12 cellular contexts compared by ENCODE assay signal in the genomic region with DNA sequence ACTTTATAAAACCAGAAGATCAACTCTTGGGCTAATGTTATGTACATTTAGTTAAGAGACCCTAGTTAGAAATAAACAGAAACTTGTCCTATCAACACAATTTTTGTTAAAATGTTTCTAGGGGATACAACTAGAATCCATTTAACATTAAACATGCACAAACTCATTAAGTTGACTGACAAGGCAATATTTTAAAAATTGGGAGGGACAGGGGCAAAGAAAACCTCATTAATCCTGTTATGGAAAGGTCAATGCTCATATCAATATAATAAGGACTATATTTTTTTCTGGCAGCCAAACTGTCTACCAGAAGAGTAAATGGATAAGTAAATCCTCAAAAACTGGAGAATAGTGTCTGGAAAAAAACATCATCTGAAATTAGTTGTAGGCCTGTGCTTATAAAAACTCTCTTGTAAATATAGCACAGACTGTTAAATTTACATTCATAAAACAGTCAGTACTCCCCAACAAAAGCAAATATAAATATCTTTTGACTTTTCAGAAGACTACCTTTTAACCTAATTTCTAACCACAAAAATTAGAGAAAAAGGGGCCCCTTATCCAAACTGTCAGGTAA. TPM values are rescaled to one million over a fixed set of nuclear protein-coding genes. Genes with fewer than 3 reads are reported as not detected.
DNase-seq lines count a peak whose midpoint lies in the region; ATAC-seq and TF ChIP-seq lines count a peak whose summit lies in the region.
"Had no signal": no experiment of that assay in that cellular context is flagged by ENCODE, and none has a peak within 500 bp of the region (broad histone marks: within the 10 kb centered on the region; RNA-seq: fewer than 3 reads in every experiment).

No MANE protein-coding gene starts in this region.

- intact Hi-C loops in left cardiac atrium (cut with DNase I), result loop anchor here in 1 of 2 donors (10.0 kb wide), 1 partner anchor 109 kb away; a partner anchor contains a TSS

- no peak for TF ChIP-seq POLR2A in tibial nerve (IDR thresholded peaks at IDR 0.05)

- ATAC-seq in left cardiac atrium, result no peak
- no peak for ATAC-seq in activated naive CD8-positive, alpha-beta T cell treated with anti-CD3 and anti-CD28 coated beads, Interleukin-2, amount 10 ng/mL, durations not matched to agents 7 days and 5 days (ENCODE audit: low read depth)

- DNase-seq in cardiac muscle cell (ENCODE audit: low read depth in 1 of 2, low spot score in 1 of 2) (no peak), left cardiac atrium (no peak), kidney epithelial cell (ENCODE audit: low read depth) (no peak), tibial nerve (ENCODE audit: low spot score in 2 of 2) (no peak), DMS79 (lab: John Stamatoyannopoulos, UW) (no peak), GM13977 (ENCODE audit: low spot score) (no peak), cerebellar nuclear complex (lab: John Stamatoyannopoulos, UW) (no peak)
- DNase-seq in activated naive CD8-positive, alpha-beta T cell treated with anti-CD3 and anti-CD28 coated beads, Interleukin-2, amount 10 ng/mL, durations not matched to agents 7 days and 5 days, result no peak
- DNase-seq: DMS153, H7, midbrain, NCI-H226 had no signal

- in situ Hi-C loops in GM13977 (cut with MboI; ENCODE audit: low pct_unique_long_range_greater_than_20kb, low sequenced_read_pairs, unreplicated experiment), result no loop called here

- H3K4me3 ChIP-seq in cardiac muscle cell (peak overlapping the region; percentile 97), kidney epithelial cell (ENCODE audit: low read depth, low read length) (peak overlapping the region; percentile 98), tibial nerve (peak overlapping the region in 2 of 4 donors; percentile 8 to 94)

- H3K27me3 Mint-ChIP-seq in activated naive CD8-positive, alpha-beta T cell treated with anti-CD3 and anti-CD28 coated beads, Interleukin-2, amount 10 ng/mL, durations not matched to agents 7 days and 5 days, result no peaks in the 10 kb centered on the region

- H3K4me3 Mint-ChIP-seq in activated naive CD8-positive, alpha-beta T cell treated with anti-CD3 and anti-CD28 coated beads, Interleukin-2, amount 10 ng/mL, durations not matched to agents 7 days and 5 days, result peak overlapping the region; percentile 99

- TF ChIP-seq CTCF in cardiac muscle cell (IDR thresholded peaks at IDR 0.05; ENCODE audit: low read depth, low read length) (no peak), kidney epithelial cell (IDR thresholded peaks at IDR 0.05; ENCODE audit: insufficient read depth, low read length, poor library complexity, severe bottlenecking) (no peak), tibial nerve (IDR thresholded peaks at IDR 0.05) (no peak), GM13977 (IDR thresholded peaks at IDR 0.05; ENCODE audit: extremely low read depth, insufficient read depth, missing control alignments) (no peak)

- peaks cover 3% of the 10 kb centered on the region for H3K9me3 Mint-ChIP-seq in activated naive CD8-positive, alpha-beta T cell treated with anti-CD3 and anti-CD28 coated beads, Interleukin-2, amount 10 ng/mL, durations not matched to agents 7 days and 5 days

- no peaks in the 10 kb centered on the region for H3K27me3 ChIP-seq in cardiac muscle cell
- no peaks in the 10 kb centered on the region for H3K27me3 ChIP-seq in kidney epithelial cell (ENCODE audit: control insufficient read depth, insufficient read depth, low read length)
- no peaks in the 10 kb centered on the region for H3K27me3 ChIP-seq in tibial nerve

- no peaks in the 10 kb centered on the region for H3K9me3 ChIP-seq in cardiac muscle cell (ENCODE audit: low read depth)
- H3K9me3 ChIP-seq in tibial nerve, result no peaks in the 10 kb centered on the region

- no peak for TF ChIP-seq EP300 in tibial nerve (IDR thresholded peaks at IDR 0.05)

- H3K36me3 ChIP-seq in cardiac muscle cell, result peaks cover 8% of the 10 kb centered on the region
- no peaks in the 10 kb centered on the region for H3K36me3 ChIP-seq in kidney epithelial cell (ENCODE audit: control insufficient read depth, insufficient read depth, low read length)
- no peaks in the 10 kb centered on the region for H3K36me3 ChIP-seq in tibial nerve

- H3K4me1 ChIP-seq in cardiac muscle cell (ENCODE audit: low read depth) (peaks cover 61% of the 10 kb centered on the region), tibial nerve (peaks cover 4 to 71% (median 63%) of the 10 kb centered on the region in 4 donors)

- peak overlapping the region; percentile 62 for H3K27ac Mint-ChIP-seq in activated naive CD8-positive, alpha-beta T cell treated with anti-CD3 and anti-CD28 coated beads, Interleukin-2, amount 10 ng/mL, durations not matched to agents 7 days and 5 days

- POLR2A ChIA-PET in activated naive CD8-positive, alpha-beta T cell treated with anti-CD3 and anti-CD28 coated beads, Interleukin-2, amount 10 ng/mL, durations not matched to agents 7 days and 5 days (lab: Charles Lee), result interaction anchor here (1.3 kb wide), 1 partner anchor 10 kb away, joined by 4 read pairs; no protein-coding TSS in a partner anchor

- peaks cover 68% of the 10 kb centered on the region for H3K36me3 Mint-ChIP-seq in activated naive CD8-positive, alpha-beta T cell treated with anti-CD3 and anti-CD28 coated beads, Interleukin-2, amount 10 ng/mL, durations not matched to agents 7 days and 5 days

- peaks cover 68% of the 10 kb centered on the region for H3K4me1 Mint-ChIP-seq in activated naive CD8-positive, alpha-beta T cell treated with anti-CD3 and anti-CD28 coated beads, Interleukin-2, amount 10 ng/mL, durations not matched to agents 7 days and 5 days

- H3K27ac ChIP-seq in cardiac muscle cell (no peak overlapping the region), tibial nerve (peak overlapping the region in 3 of 4 donors; percentile 6 to 100 (median 99))

RNA-seq across cellular contexts. Expression of a gene that starts 4.4 kb away (rescaled TPM):
- total RNA-seq in cardiac muscle cell (227 and 320 TPM in 2 replicates), left cardiac atrium (10 to 100 TPM; 56.3 to 71.8 TPM), kidney epithelial cell (142 and 154 TPM in 2 replicates), tibial nerve (100 to 1,000 TPM; 134 to 216 (median 201) TPM)
- polyA plus RNA-seq in cardiac muscle cell, result 106 and 129 TPM in 2 replicates
- total RNA-seq in activated naive CD8-positive, alpha-beta T cell treated with anti-CD3 and anti-CD28 coated beads, Interleukin-2, amount 10 ng/mL, durations not matched to agents 7 days and 5 days, result 100 to 1,000 TPM; 222 to 243 TPM
